In genomic region chr5:141618030-141618803, GRCh38 we compare ENCODE assay signal across 8 cellular contexts. TPM values are rescaled to one million over a fixed set of nuclear protein-coding genes. Genes with fewer than 3 reads are reported as not detected.
DNase-seq lines count a peak whose midpoint lies in the region; ATAC-seq and TF ChIP-seq lines count a peak whose summit lies in the region.

No MANE protein-coding gene starts in this region.

- peak overlapping the region; percentile 88 to 98 (median 91) for H3K27ac Mint-ChIP-seq in nephron

- DNase-seq in AG20443 (ENCODE audit: low spot score) (peak; percentile 47), NCI-H69 (lab: John Stamatoyannopoulos, UW) (peak; percentile 84), activated T-cell treated with anti-CD3 and anti-CD28 coated beads for 24 hours (ENCODE audit: low read depth) (peak; percentile 47), esophagus muscularis mucosa (ENCODE audit: extremely low spot score) (no peak)

- H3K27ac ChIP-seq in esophagus muscularis mucosa (replicated peaks in 1 of 4) (peak overlapping the region; percentile 83 to 93 (median 91)), urinary bladder (ENCODE audit: low read depth) (peak overlapping the region; percentile 94)

- TF ChIP-seq POLR2A in esophagus muscularis mucosa (IDR thresholded peaks at IDR 0.05; ENCODE audit: low read depth), result no peak

- H3K4me3 ChIP-seq in esophagus muscularis mucosa (peak overlapping the region; percentile 75 to 93 (median 88)), urinary bladder (ENCODE audit: low read depth, low read length) (peak overlapping the region; percentile 90)

- H3K9me3 Mint-ChIP-seq in nephron, result no peaks in the 10 kb centered on the region

- H3K27me3 ChIP-seq in esophagus muscularis mucosa, result no peaks in the 10 kb centered on the region

- no peak for TF ChIP-seq EP300 in esophagus muscularis mucosa (IDR thresholded peaks at IDR 0.05)

- under 1% methylated on average over 32 of the region's 36 CpGs for WGBS in esophagus muscularis mucosa
- under 1% methylated on average over 36 of the region's 36 CpGs for whole genome bisulfite sequencing in urinary bladder

- H3K4me1 Mint-ChIP-seq in nephron, result peaks cover 28% of the 10 kb centered on the region

- peaks cover 10 to 32% (median 28%) of the 10 kb centered on the region in 4 donors for H3K36me3 ChIP-seq in esophagus muscularis mucosa
- no peaks in the 10 kb centered on the region for H3K36me3 ChIP-seq in urinary bladder (ENCODE audit: insufficient read depth)

- peaks cover 24 to 36% (median 31%) of the 10 kb centered on the region in 4 donors for H3K4me1 ChIP-seq in esophagus muscularis mucosa
- H3K4me1 ChIP-seq in urinary bladder (ENCODE audit: insufficient read depth), result no peaks in the 10 kb centered on the region

- TF ChIP-seq CTCF in esophagus muscularis mucosa (IDR thresholded peaks at IDR 0.05) (no peak), nephron (IDR thresholded peaks at IDR 0.05; ENCODE audit: unreplicated experiment in 3 of 3) (no peak)

- peaks cover 16% of the 10 kb centered on the region for H3K36me3 Mint-ChIP-seq in nephron (ENCODE audit: low read depth)

- H3K9me3 ChIP-seq in esophagus muscularis mucosa, result no peaks in the 10 kb centered on the region

- H3K27me3 Mint-ChIP-seq in nephron (ENCODE audit: low read depth), result no peaks in the 10 kb centered on the region

- H3K4me3 Mint-ChIP-seq in nephron, result peak overlapping the region; percentile 96 to 98 (median 96)

- intact Hi-C loops in esophagus muscularis mucosa (cut with DNase I), result no loop called here

- ATAC-seq in GM18873 (IDR thresholded peaks at IDR 0.05; ENCODE audit: low FRiP score, unreplicated experiment), result peak; percentile 24
- peak; percentile 27 for ATAC-seq in HG03097 (IDR thresholded peaks at IDR 0.05; ENCODE audit: low FRiP score, unreplicated experiment)

RNA-seq across cellular contexts. Expression of gene DIAPH1, which starts 0.6 kb away (rescaled TPM):
- 10 to 100 TPM; 34.1 to 53.0 (median 45.9) TPM for total RNA-seq in esophagus muscularis mucosa
- total RNA-seq in urinary bladder, result 18.1 TPM
- polyA plus RNA-seq in urinary bladder, result 30.3 TPM

RNA-seq across cellular contexts. Expression of gene HDAC3, which starts 18.4 kb away (rescaled TPM):
- total RNA-seq in esophagus muscularis mucosa (10 to 100 TPM; 30.3 to 54.4 (median 44.3) TPM), urinary bladder (36.3 TPM)
- polyA plus RNA-seq in urinary bladder, result 45.3 TPM

RNA-seq across cellular contexts. Expression of gene RELL2, which starts 18.6 kb away (rescaled TPM):
- total RNA-seq in esophagus muscularis mucosa (1 to 10 TPM; 1.2 to 5.1 (median 2.6) TPM), urinary bladder (0.53 TPM)
- 3.0 TPM for polyA plus RNA-seq in urinary bladder

RNA-seq across cellular contexts. Expression of gene FCHSD1, which starts 33.0 kb away (rescaled TPM):
- total RNA-seq in esophagus muscularis mucosa (10 to 100 TPM; 10.4 to 21.8 (median 12.9) TPM), urinary bladder (14.4 TPM)
- polyA plus RNA-seq in urinary bladder, result 15.6 TPM
